Comparison of ENCODE assay signal across 13 cellular contexts in genomic region chr5:168552146-168552545, GRCh38. TPM values are rescaled to one million over a fixed set of nuclear protein-coding genes. Genes with fewer than 3 reads are reported as not detected.
A peak's percentile ranks its signal among the peaks of the same experiment; 100 is the strongest.
DNase-seq lines count a peak whose midpoint lies in the region.
"Had no signal": no experiment of that assay in that cellular context is flagged by ENCODE, and none has a peak within 500 bp of the region (broad histone marks: within the 10 kb centered on the region; RNA-seq: fewer than 3 reads in every experiment).

No MANE protein-coding gene starts in this region.

- H3K27me3 ChIP-seq in MG63, result no peaks in the 10 kb centered on the region
- H3K27me3 ChIP-seq: adrenal gland had no signal

- peak; percentile 34 for DNase-seq in AG20443 (ENCODE audit: low spot score)
- peak; percentile 28 for DNase-seq in MG63
- peak; percentile 25 for DNase-seq in dermis blood vessel endothelial cell
- DNase-seq in myocyte (ENCODE audit: low read depth), result peak; percentile 89
- no peak for DNase-seq in NCI-H2029 (lab: John Stamatoyannopoulos, UW)
- DNase-seq in NCI-H524 treated with DMSO at 0.1 percent for 48 hours (lab: John Stamatoyannopoulos, UW), result no peak
- DNase-seq in HuH-7.5 (ENCODE audit: low spot score), result no peak
- no peak for DNase-seq in NCI-H146 (lab: John Stamatoyannopoulos, UW)
- DNase-seq: activated CD8-positive, alpha-beta memory T cell treated with anti-CD3 and anti-CD28 coated beads, Interleukin-2, amount 50 U/mL, for 48 hours; CD8-positive, alpha-beta memory T cell; Kasumi-1; naive thymus-derived CD4-positive, alpha-beta T cell had no signal

- peaks cover 74% of the 10 kb centered on the region for H3K36me3 ChIP-seq in MG63

- no peaks in the 10 kb centered on the region for H3K9me3 ChIP-seq in MG63
- H3K9me3 ChIP-seq: adrenal gland had no signal

- H3K4me3 ChIP-seq in MG63, result no peak overlapping the region
- H3K4me3 ChIP-seq: adrenal gland had no signal

RNA-seq across cellular contexts. Expression of gene FBLL1, which starts 23.0 kb away (rescaled TPM):
- 0.53 TPM in 1 of 2 replicates, not detected in the other for total RNA-seq in MG63 (2014; rRNA removed; shearing (Covaris generic); ENCODE audit: low replicate concordance)
- total RNA-seq in dermis blood vessel endothelial cell, result 0.74 and 1.4 TPM in 2 replicates
- 1.0 and 1.4 TPM in 2 replicates for total RNA-seq in myocyte
- 3.3 TPM for polyA plus RNA-seq in myocyte (2012)
- total RNA-seq: CD8-positive, alpha-beta memory T cell had no signal
- polyA plus RNA-seq: CD8-positive, alpha-beta memory T cell; naive thymus-derived CD4-positive, alpha-beta T cell had no signal

RNA-seq across cellular contexts. Expression of gene PANK3, which starts 27.0 kb away (rescaled TPM):
- total RNA-seq in MG63 (2014; rRNA removed; shearing (Covaris generic); ENCODE audit: low replicate concordance), result 26.6 and 38.7 TPM in 2 replicates
- total RNA-seq in dermis blood vessel endothelial cell, result 66.2 and 72.6 TPM in 2 replicates
- 82.1 and 94.9 TPM in 2 replicates for total RNA-seq in myocyte
- polyA plus RNA-seq in myocyte (2012), result 13.6 TPM

Comparison
In these comparisons a context has a peak if more than half of its experiments do, and no peak if none do; other contexts are left out.
1. DNase-seq: peak in AG20443 (single experiment), MG63 (single experiment), dermis blood vessel endothelial cell (single experiment) and myocyte (single experiment); none in NCI-H2029 (single experiment), NCI-H524 treated with DMSO at 0.1 percent for 48 hours (single experiment), HuH-7.5 (single experiment) and NCI-H146 (single experiment).